ENCODE assay signal across 12 cellular contexts in the genomic region with DNA sequence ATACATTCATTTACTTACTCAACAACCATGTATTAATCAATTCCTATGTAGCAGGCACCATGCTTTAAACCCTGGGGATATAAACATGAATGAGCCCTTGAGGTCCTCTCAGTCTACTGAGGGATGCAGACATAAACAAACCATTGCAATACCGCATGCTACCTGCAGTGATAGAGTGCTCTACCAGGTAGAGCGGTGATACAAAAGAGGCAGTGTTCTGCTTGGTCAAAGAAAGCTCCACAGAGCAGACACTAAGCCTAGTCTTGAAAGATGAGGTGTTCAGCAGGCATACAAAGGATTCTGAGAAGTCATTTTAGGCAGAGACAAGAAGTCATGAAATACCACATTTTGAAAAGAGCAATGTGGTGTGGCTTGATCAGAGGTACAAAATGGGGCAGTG. TPM values are rescaled to one million over a fixed set of nuclear protein-coding genes. Genes with fewer than 3 reads are reported as not detected.
DNase-seq lines count a peak whose midpoint lies in the region; ATAC-seq and TF ChIP-seq lines count a peak whose summit lies in the region.
"Had no signal": no experiment of that assay in that cellular context is flagged by ENCODE, and none has a peak within 500 bp of the region (broad histone marks: within the 10 kb centered on the region; RNA-seq: fewer than 3 reads in every experiment).

No MANE protein-coding gene starts in this region.

- peaks cover 3% of the 10 kb centered on the region for H3K27me3 Mint-ChIP-seq in activated CD4-positive, alpha-beta T cell treated with anti-CD3 and anti-CD28 coated beads, Interleukin-2, amount 10 ng/mL, durations not matched to agents 7 days and 5 days
- no peaks in the 10 kb centered on the region for H3K27me3 Mint-ChIP-seq in activated CD4-positive, alpha-beta T cell treated with anti-CD3 and anti-CD28 coated beads, Interleukin-2, amount 10 ng/mL, durations not matched to agents 24 days and 14 days

- H3K27ac Mint-ChIP-seq in activated CD4-positive, alpha-beta T cell treated with anti-CD3 and anti-CD28 coated beads, Interleukin-2, amount 10 ng/mL, durations not matched to agents 7 days and 5 days = no peak overlapping the region
- no peak overlapping the region for H3K27ac Mint-ChIP-seq in activated CD4-positive, alpha-beta T cell treated with anti-CD3 and anti-CD28 coated beads, Interleukin-2, amount 10 ng/mL, durations not matched to agents 24 days and 14 days

- no peaks in the 10 kb centered on the region for H3K36me3 Mint-ChIP-seq in activated CD4-positive, alpha-beta T cell treated with anti-CD3 and anti-CD28 coated beads, Interleukin-2, amount 10 ng/mL, durations not matched to agents 7 days and 5 days (ENCODE audit: low read depth)
- no peaks in the 10 kb centered on the region for H3K36me3 Mint-ChIP-seq in activated CD4-positive, alpha-beta T cell treated with anti-CD3 and anti-CD28 coated beads, Interleukin-2, amount 10 ng/mL, durations not matched to agents 24 days and 14 days (ENCODE audit: low read depth)

- no peaks in the 10 kb centered on the region for H3K4me1 ChIP-seq in heart right ventricle
- H3K4me1 ChIP-seq: spleen had no signal

- DNase-seq in iPS DF 19.7 (ENCODE audit: low read depth, low spot score) (peak; percentile 20), Right ventricle myocardium inferior (ENCODE audit: missing footprints) (no peak), heart right ventricle (no peak)
- no peak for DNase-seq in activated CD4-positive, alpha-beta T cell treated with anti-CD3 and anti-CD28 coated beads, Interleukin-2, amount 10 ng/mL, durations not matched to agents 7 days and 5 days
- DNase-seq in activated CD4-positive, alpha-beta T cell treated with anti-CD3 and anti-CD28 coated beads, Interleukin-2, amount 10 ng/mL, durations not matched to agents 24 days and 14 days = no peak
- DNase-seq: foreskin fibroblast, IMR-90, NCI-H526, spleen had no signal

- H3K36me3 ChIP-seq in heart right ventricle = no peaks in the 10 kb centered on the region
- H3K36me3 ChIP-seq: spleen had no signal

- no peak for TF ChIP-seq CTCF in heart right ventricle (IDR thresholded peaks at IDR 0.05)

- H3K9me3 ChIP-seq in heart right ventricle = no peaks in the 10 kb centered on the region
- H3K9me3 ChIP-seq: spleen had no signal

- peaks cover 0 to 39% (median 0%) of the 10 kb centered on the region in 7 donors for H3K27me3 ChIP-seq in heart right ventricle

- no peak overlapping the region for H3K4me3 ChIP-seq in heart right ventricle
- H3K4me3 ChIP-seq: spleen had no signal

- no peak overlapping the region for H3K4me3 Mint-ChIP-seq in activated CD4-positive, alpha-beta T cell treated with anti-CD3 and anti-CD28 coated beads, Interleukin-2, amount 10 ng/mL, durations not matched to agents 7 days and 5 days
- H3K4me3 Mint-ChIP-seq in activated CD4-positive, alpha-beta T cell treated with anti-CD3 and anti-CD28 coated beads, Interleukin-2, amount 10 ng/mL, durations not matched to agents 24 days and 14 days = no peak overlapping the region

- H3K9me3 Mint-ChIP-seq in activated CD4-positive, alpha-beta T cell treated with anti-CD3 and anti-CD28 coated beads, Interleukin-2, amount 10 ng/mL, durations not matched to agents 7 days and 5 days = no peaks in the 10 kb centered on the region
- H3K9me3 Mint-ChIP-seq in activated CD4-positive, alpha-beta T cell treated with anti-CD3 and anti-CD28 coated beads, Interleukin-2, amount 10 ng/mL, durations not matched to agents 24 days and 14 days = no peaks in the 10 kb centered on the region

- WGBS in heart right ventricle, 2 donors = 79 to 92% methylated on average over 2 of the region's 2 CpGs

- CTCF ChIA-PET in activated CD4-positive, alpha-beta T cell treated with anti-CD3 and anti-CD28 coated beads, Interleukin-2, amount 10 ng/mL, durations not matched to agents 7 days and 5 days (lab: Charles Lee) = no interaction called here

- no peaks in the 10 kb centered on the region for H3K4me1 Mint-ChIP-seq in activated CD4-positive, alpha-beta T cell treated with anti-CD3 and anti-CD28 coated beads, Interleukin-2, amount 10 ng/mL, durations not matched to agents 7 days and 5 days
- H3K4me1 Mint-ChIP-seq in activated CD4-positive, alpha-beta T cell treated with anti-CD3 and anti-CD28 coated beads, Interleukin-2, amount 10 ng/mL, durations not matched to agents 24 days and 14 days = peaks cover 3% of the 10 kb centered on the region

- POLR2A ChIA-PET in activated CD4-positive, alpha-beta T cell treated with anti-CD3 and anti-CD28 coated beads, Interleukin-2, amount 10 ng/mL, durations not matched to agents 7 days and 5 days (lab: Charles Lee) = no interaction called here

- H3K27ac ChIP-seq in heart right ventricle = no peak overlapping the region
- H3K27ac ChIP-seq: spleen had no signal

- intact Hi-C loops in Right ventricle myocardium inferior (cut with DNase I) (no loop called here), heart right ventricle (cut with DNase I) (no loop called here)
- intact Hi-C loops in activated CD4-positive, alpha-beta T cell treated with anti-CD3 and anti-CD28 coated beads, Interleukin-2, amount 10 ng/mL, durations not matched to agents 24 days and 14 days (cut with micrococcal nuclease) = no loop called here

- ATAC-seq in GM18508 (IDR thresholded peaks at IDR 0.05; ENCODE audit: insufficient read depth, unreplicated experiment) = peak; percentile 82
- peak; percentile 79 for ATAC-seq in GM21529 (IDR thresholded peaks at IDR 0.05; ENCODE audit: unreplicated experiment)
- ATAC-seq in HG03354 (IDR thresholded peaks at IDR 0.05; ENCODE audit: poor library complexity, severe bottlenecking, unreplicated experiment) = peak; percentile 93
- ATAC-seq in Right ventricle myocardium inferior = no peak
- ATAC-seq in heart right ventricle = no peak

RNA-seq across cellular contexts. Expression of gene AMOT, which starts 26.9 kb away (rescaled TPM):
- total RNA-seq in Right ventricle myocardium inferior (9.9 TPM), heart right ventricle (10 to 100 TPM in 1 of 10 donors, 1 to 10 TPM in 9; 3.4 to 10.8 (median 6.5) TPM)
- total RNA-seq in activated CD4-positive, alpha-beta T cell treated with anti-CD3 and anti-CD28 coated beads, Interleukin-2, amount 10 ng/mL, durations not matched to agents 7 days and 5 days = under 1 TPM; 0.69 to 0.79 TPM
- polyA plus RNA-seq in heart right ventricle = 1 to 10 TPM in 1 of 2 donors, under 1 TPM in 1; 0.62 to 1.7 TPM
- total RNA-seq in activated CD4-positive, alpha-beta T cell treated with anti-CD3 and anti-CD28 coated beads, Interleukin-2, amount 10 ng/mL, durations not matched to agents 24 days and 14 days = 2.5 TPM in 2 replicates

Comparison
In these comparisons a context has a peak if more than half of its experiments do, and no peak if none do; other contexts are left out.
1. ATAC-seq: peak in GM18508 (single experiment), GM21529 (single experiment) and HG03354 (single experiment); none in Right ventricle myocardium inferior (single experiment) and heart right ventricle (0 of 8).